In the genomic region with DNA sequence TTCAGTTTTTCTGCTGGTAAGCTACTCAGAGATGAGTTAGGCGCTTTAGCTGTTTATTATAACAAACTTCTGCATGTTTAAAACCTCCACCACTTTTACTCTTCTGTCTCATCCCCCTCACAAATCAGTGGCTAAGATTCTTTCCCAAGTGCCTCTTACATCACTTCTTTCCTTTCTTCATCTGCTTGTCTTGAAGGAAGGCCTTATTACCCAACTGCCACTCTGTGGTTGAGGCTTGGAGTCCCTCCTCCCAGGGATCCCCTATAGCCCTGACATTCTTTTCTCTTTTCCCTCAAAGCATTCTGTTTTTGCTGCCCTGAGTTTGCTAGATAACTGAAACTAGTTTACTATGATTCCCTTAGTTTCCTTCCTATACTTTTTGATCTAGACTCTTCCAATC, we compare ENCODE assay signal across 1 cellular context.
A peak's percentile ranks its signal among the peaks of the same experiment; 100 is the strongest.
TF ChIP-seq lines count a peak whose summit lies in the region.

No MANE protein-coding gene starts in this region.

TF ChIP-seq in GM12878, 131 proteins besides CTCF, POLR2A, EP300 and RAD21:
- TF ChIP-seq BMI1 (IDR thresholded peaks at IDR 0.05; ENCODE audit: borderline replicate concordance) (no peak), STAT1 (conservative IDR thresholded peaks at IDR 0.05) (no peak), SMARCA5 (IDR thresholded peaks at IDR 0.05) (no peak), CREB1 (IDR thresholded peaks at IDR 0.05; ENCODE audit: low read depth) (no peak), RUNX3 (IDR thresholded peaks at IDR 0.05; ENCODE audit: low read length) (0 out of 2 replicates have a peak, but pooled peaks have one; percentile 4), RELA (IDR thresholded peaks at IDR 0.05; ENCODE audit: borderline replicate concordance, partially characterized antibody) (no peak), RB1 (IDR thresholded peaks at IDR 0.05; ENCODE audit: borderline replicate concordance) (no peak)
- TF ChIP-seq, protein P1, sequence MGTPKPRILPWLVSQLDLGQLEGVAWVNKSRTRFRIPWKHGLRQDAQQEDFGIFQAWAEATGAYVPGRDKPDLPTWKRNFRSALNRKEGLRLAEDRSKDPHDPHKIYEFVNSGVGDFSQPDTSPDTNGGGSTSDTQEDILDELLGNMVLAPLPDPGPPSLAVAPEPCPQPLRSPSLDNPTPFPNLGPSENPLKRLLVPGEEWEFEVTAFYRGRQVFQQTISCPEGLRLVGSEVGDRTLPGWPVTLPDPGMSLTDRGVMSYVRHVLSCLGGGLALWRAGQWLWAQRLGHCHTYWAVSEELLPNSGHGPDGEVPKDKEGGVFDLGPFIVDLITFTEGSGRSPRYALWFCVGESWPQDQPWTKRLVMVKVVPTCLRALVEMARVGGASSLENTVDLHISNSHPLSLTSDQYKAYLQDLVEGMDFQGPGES (IDR thresholded peaks at IDR 0.05) = no peak
- TF ChIP-seq, protein P2, sequence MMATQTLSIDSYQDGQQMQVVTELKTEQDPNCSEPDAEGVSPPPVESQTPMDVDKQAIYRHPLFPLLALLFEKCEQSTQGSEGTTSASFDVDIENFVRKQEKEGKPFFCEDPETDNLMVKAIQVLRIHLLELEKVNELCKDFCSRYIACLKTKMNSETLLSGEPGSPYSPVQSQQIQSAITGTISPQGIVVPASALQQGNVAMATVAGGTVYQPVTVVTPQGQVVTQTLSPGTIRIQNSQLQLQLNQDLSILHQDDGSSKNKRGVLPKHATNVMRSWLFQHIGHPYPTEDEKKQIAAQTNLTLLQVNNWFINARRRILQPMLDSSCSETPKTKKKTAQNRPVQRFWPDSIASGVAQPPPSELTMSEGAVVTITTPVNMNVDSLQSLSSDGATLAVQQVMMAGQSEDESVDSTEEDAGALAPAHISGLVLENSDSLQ (IDR thresholded peaks at IDR 0.05) = 0 out of 2 replicates have a peak, but pooled peaks have one; percentile 14
